ENCODE assay signal across 22 cellular contexts in the genomic region with DNA sequence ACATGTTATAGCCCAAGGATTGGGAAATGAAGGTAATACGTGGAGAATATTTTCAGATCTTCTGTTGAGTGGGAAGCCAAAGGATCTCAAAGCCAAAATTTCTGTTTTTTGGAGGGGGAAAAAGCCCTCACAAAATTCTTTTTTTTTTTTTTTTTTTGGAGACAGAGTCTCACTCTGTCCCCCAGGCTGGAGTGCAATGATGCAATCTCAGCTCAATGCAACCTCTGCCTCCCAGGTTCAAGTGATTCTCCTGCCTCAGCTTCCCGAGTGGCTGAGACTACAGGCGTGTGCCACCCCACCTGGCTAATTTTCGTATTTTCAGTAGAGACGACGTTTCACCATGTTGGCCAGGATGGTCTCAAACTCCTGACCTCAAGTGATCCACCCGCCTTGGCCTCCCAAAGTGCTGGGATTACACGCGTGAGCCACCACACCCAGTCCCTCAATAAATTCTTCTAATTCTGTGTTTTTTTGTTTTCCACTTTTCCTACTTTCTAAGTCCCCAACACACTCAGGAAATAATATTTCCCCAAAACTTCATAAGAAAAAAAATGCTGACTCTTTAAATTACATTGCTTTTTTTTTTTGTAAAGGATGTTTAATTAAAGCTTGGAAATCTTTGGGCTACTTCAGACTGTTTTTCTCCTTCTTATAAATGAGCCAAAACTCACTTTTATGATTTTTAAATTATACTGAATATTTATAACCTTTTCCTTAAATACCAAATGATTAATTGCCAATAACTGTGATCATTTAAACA.
"Had no signal": no experiment of that assay in that cellular context is flagged by ENCODE, and none has a peak within 500 bp of the region (broad histone marks: within the 10 kb centered on the region; RNA-seq: fewer than 3 reads in every experiment).

No MANE protein-coding gene starts in this region.

- H3K36me3 ChIP-seq: prostate gland had no signal

- DNase-seq: dorsolateral prefrontal cortex; effector CD4-positive, alpha-beta T cell; gastrocnemius medialis; head of caudate nucleus; left cardiac atrium; left lung; mesendoderm; midbrain; naive thymus-derived CD4-positive, alpha-beta T cell; nucleus accumbens; sigmoid colon; spleen; stimulated activated CD4-positive, alpha-beta T cell treated with anti-CD3 and anti-CD28 coated beads, Interleukin-4, amount 100 ng/mL, for 4 hours; stimulated activated naive CD8-positive, alpha-beta T cell treated with anti-CD3 and anti-CD28 coated beads, Interleukin-15, Interleukin-2, amounts not matched to agents 100 U/mL and 50 U/mL, for 24 hours; substantia nigra; testis; tibial artery had no signal

- H3K4me3 ChIP-seq: dorsolateral prefrontal cortex, gastrocnemius medialis, left lung, prostate gland, right atrium auricular region, sigmoid colon, spleen, testis, tibial artery had no signal

- ATAC-seq: gastrocnemius medialis; left cardiac atrium; left lung; naive thymus-derived CD4-positive, alpha-beta T cell; stimulated activated memory B cell treated with anti-CD40 and anti-IgM and Interleukin-4, amounts not matched to agents 10 μg/mL and 1 μg/mL and 100 μg/mL, for 72 hours; stimulated activated naive CD8-positive, alpha-beta T cell treated with anti-CD3 and anti-CD28 coated beads, Interleukin-15, Interleukin-2, amounts not matched to agents 100 U/mL and 50 U/mL, for 24 hours had no signal

- H3K36me3 Mint-ChIP-seq: naive thymus-derived CD4-positive, alpha-beta T cell; stimulated activated memory B cell treated with anti-CD40 and anti-IgM and Interleukin-4, amounts not matched to agents 10 μg/mL and 1 μg/mL and 100 μg/mL, for 72 hours had no signal

- H3K4me3 Mint-ChIP-seq: naive thymus-derived CD4-positive, alpha-beta T cell; nephron; stimulated activated memory B cell treated with anti-CD40 and anti-IgM and Interleukin-4, amounts not matched to agents 10 μg/mL and 1 μg/mL and 100 μg/mL, for 72 hours; type B pancreatic cell had no signal

- H3K9me3 ChIP-seq: gastrocnemius medialis, left lung, prostate gland, right atrium auricular region, sigmoid colon, spleen, testis, tibial artery had no signal

- H3K27ac Mint-ChIP-seq: naive thymus-derived CD4-positive, alpha-beta T cell; nephron; stimulated activated memory B cell treated with anti-CD40 and anti-IgM and Interleukin-4, amounts not matched to agents 10 μg/mL and 1 μg/mL and 100 μg/mL, for 72 hours; type B pancreatic cell had no signal

- H3K9me3 Mint-ChIP-seq: naive thymus-derived CD4-positive, alpha-beta T cell; nephron; stimulated activated memory B cell treated with anti-CD40 and anti-IgM and Interleukin-4, amounts not matched to agents 10 μg/mL and 1 μg/mL and 100 μg/mL, for 72 hours; type B pancreatic cell had no signal

- H3K27me3 ChIP-seq: dorsolateral prefrontal cortex, gastrocnemius medialis, left lung, right atrium auricular region, sigmoid colon, spleen, testis, tibial artery had no signal

- H3K27ac ChIP-seq: gastrocnemius medialis, right atrium auricular region, sigmoid colon, spleen, testis, tibial artery had no signal

- H3K4me1 ChIP-seq: gastrocnemius medialis, left lung, prostate gland, right atrium auricular region, spleen, testis, tibial artery had no signal

- H3K4me1 Mint-ChIP-seq: naive thymus-derived CD4-positive, alpha-beta T cell; nephron; stimulated activated memory B cell treated with anti-CD40 and anti-IgM and Interleukin-4, amounts not matched to agents 10 μg/mL and 1 μg/mL and 100 μg/mL, for 72 hours had no signal

- H3K27me3 Mint-ChIP-seq: type B pancreatic cell had no signal
